Comparison of ENCODE assay signal across 10 cellular contexts in genomic region chr11:22508691-22509090, GRCh38.
"Had no signal": no experiment of that assay in that cellular context is flagged by ENCODE, and none has a peak within 500 bp of the region (broad histone marks: within the 10 kb centered on the region; RNA-seq: fewer than 3 reads in every experiment).

No MANE protein-coding gene starts in this region.

- H3K27ac ChIP-seq: cardiac muscle cell, left ventricle myocardium inferior had no signal

- ATAC-seq: activated naive CD8-positive, alpha-beta T cell treated with anti-CD3 and anti-CD28 coated beads, Interleukin-2, amount 50 U/mL, for 24 hours; natural killer cell treated with Interleukin-12 subunit alpha and Interleukin-12 subunit beta and Interleukin-15 and Interleukin-18, amount 100 ng/mL, for 72 hours had no signal

- H3K4me1 ChIP-seq: left ventricle myocardium inferior had no signal

- H3K27me3 Mint-ChIP-seq: activated CD4-positive, alpha-beta T cell treated with anti-CD3 and anti-CD28 coated beads, Interleukin-2, amount 10 ng/mL, durations not matched to agents 24 days and 14 days; natural killer cell treated with Interleukin-12 subunit alpha and Interleukin-12 subunit beta and Interleukin-15 and Interleukin-18, amount 100 ng/mL, for 72 hours had no signal

- H3K4me1 Mint-ChIP-seq: activated CD4-positive, alpha-beta T cell treated with anti-CD3 and anti-CD28 coated beads, Interleukin-2, amount 10 ng/mL, durations not matched to agents 24 days and 14 days; activated naive CD8-positive, alpha-beta T cell treated with anti-CD3 and anti-CD28 coated beads, Interleukin-2, amount 50 U/mL, for 24 hours had no signal

- DNase-seq: activated CD4-positive, alpha-beta T cell treated with anti-CD3 and anti-CD28 coated beads, Interleukin-2, amount 10 ng/mL, durations not matched to agents 24 days and 14 days; activated naive CD4-positive, alpha-beta T cell treated with Interleukin-2 at 50 U/mL for 16 hours; activated naive CD8-positive, alpha-beta T cell treated with anti-CD3 and anti-CD28 coated beads, Interleukin-2, amount 50 U/mL, for 24 hours; left ventricle myocardium inferior; mesenchymal stem cell; stimulated activated CD4-positive, alpha-beta T cell treated with anti-CD3 and anti-CD28 coated beads, Interleukin-15, amount 100 ng/mL, for 24 hours; stimulated activated CD4-positive, alpha-beta T cell treated with anti-CD3 and anti-CD28 coated beads, Interleukin-4, amount 100 ng/mL, for 24 hours had no signal

- H3K27me3 ChIP-seq: cardiac muscle cell had no signal

- H3K4me3 ChIP-seq: cardiac muscle cell, left ventricle myocardium inferior had no signal

- H3K36me3 ChIP-seq: cardiac muscle cell, left ventricle myocardium inferior had no signal

- H3K27ac Mint-ChIP-seq: activated CD4-positive, alpha-beta T cell treated with anti-CD3 and anti-CD28 coated beads, Interleukin-2, amount 10 ng/mL, durations not matched to agents 24 days and 14 days; activated naive CD8-positive, alpha-beta T cell treated with anti-CD3 and anti-CD28 coated beads, Interleukin-2, amount 50 U/mL, for 24 hours; natural killer cell treated with Interleukin-12 subunit alpha and Interleukin-12 subunit beta and Interleukin-15 and Interleukin-18, amount 100 ng/mL, for 72 hours; stimulated activated naive CD8-positive, alpha-beta T cell treated with anti-CD3 and anti-CD28 coated beads, Interleukin-15, Interleukin-2, amounts not matched to agents 100 ng/mL and 50 ng/mL, for 24 hours had no signal

- H3K4me3 Mint-ChIP-seq: activated CD4-positive, alpha-beta T cell treated with anti-CD3 and anti-CD28 coated beads, Interleukin-2, amount 10 ng/mL, durations not matched to agents 24 days and 14 days; activated naive CD8-positive, alpha-beta T cell treated with anti-CD3 and anti-CD28 coated beads, Interleukin-2, amount 50 U/mL, for 24 hours; natural killer cell treated with Interleukin-12 subunit alpha and Interleukin-12 subunit beta and Interleukin-15 and Interleukin-18, amount 100 ng/mL, for 72 hours; stimulated activated naive CD8-positive, alpha-beta T cell treated with anti-CD3 and anti-CD28 coated beads, Interleukin-15, Interleukin-2, amounts not matched to agents 100 ng/mL and 50 ng/mL, for 24 hours had no signal

- H3K36me3 Mint-ChIP-seq: natural killer cell treated with Interleukin-12 subunit alpha and Interleukin-12 subunit beta and Interleukin-15 and Interleukin-18, amount 100 ng/mL, for 72 hours had no signal

- H3K9me3 Mint-ChIP-seq: activated CD4-positive, alpha-beta T cell treated with anti-CD3 and anti-CD28 coated beads, Interleukin-2, amount 10 ng/mL, durations not matched to agents 24 days and 14 days; activated naive CD8-positive, alpha-beta T cell treated with anti-CD3 and anti-CD28 coated beads, Interleukin-2, amount 50 U/mL, for 24 hours; natural killer cell treated with Interleukin-12 subunit alpha and Interleukin-12 subunit beta and Interleukin-15 and Interleukin-18, amount 100 ng/mL, for 72 hours; stimulated activated naive CD8-positive, alpha-beta T cell treated with anti-CD3 and anti-CD28 coated beads, Interleukin-15, Interleukin-2, amounts not matched to agents 100 ng/mL and 50 ng/mL, for 24 hours had no signal
